ENCODE assay signal across 1 cellular context in the genomic region with DNA sequence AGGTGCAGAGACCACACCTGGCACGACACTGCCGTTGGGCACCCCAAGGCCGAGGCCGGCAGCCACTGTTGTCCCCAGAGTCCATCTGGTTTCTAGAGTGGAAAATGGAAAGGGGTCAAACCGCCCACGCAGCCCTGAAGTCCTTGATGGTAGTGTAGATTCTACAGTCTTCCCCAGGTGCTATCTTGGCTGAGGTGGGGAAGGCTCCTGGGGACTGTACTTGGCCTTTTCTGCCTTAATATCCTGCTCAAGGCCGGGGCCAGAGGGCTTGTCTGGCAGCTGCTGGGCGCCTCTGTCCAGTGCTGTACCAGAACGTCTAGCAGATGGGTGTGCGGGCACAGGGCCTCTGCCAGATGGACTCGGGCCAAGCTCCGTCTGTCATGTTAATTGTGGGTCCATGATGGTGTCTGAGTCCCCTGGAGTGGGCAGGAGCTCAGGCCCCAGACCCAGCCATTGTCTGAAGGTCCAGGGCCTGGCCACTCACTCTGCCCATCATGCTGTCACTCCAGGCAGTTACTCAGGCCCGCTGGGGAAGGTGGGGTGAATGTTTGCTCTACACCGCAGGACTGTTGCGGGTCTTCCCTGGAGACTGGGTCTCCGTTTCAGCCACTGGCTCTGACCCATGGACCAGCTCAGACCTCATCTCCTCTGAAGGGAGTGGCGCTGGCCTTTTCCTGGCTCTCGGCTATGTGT.
TF ChIP-seq lines count a peak whose summit lies in the region.

No MANE protein-coding gene starts in this region.

TF ChIP-seq in SK-N-SH treated with all-trans-retinoic acid at 6 μM for 48 hours, 23 proteins besides CTCF, POLR2A, EP300 and RAD21 (continued from another document):
- TF ChIP-seq, protein P1, sequence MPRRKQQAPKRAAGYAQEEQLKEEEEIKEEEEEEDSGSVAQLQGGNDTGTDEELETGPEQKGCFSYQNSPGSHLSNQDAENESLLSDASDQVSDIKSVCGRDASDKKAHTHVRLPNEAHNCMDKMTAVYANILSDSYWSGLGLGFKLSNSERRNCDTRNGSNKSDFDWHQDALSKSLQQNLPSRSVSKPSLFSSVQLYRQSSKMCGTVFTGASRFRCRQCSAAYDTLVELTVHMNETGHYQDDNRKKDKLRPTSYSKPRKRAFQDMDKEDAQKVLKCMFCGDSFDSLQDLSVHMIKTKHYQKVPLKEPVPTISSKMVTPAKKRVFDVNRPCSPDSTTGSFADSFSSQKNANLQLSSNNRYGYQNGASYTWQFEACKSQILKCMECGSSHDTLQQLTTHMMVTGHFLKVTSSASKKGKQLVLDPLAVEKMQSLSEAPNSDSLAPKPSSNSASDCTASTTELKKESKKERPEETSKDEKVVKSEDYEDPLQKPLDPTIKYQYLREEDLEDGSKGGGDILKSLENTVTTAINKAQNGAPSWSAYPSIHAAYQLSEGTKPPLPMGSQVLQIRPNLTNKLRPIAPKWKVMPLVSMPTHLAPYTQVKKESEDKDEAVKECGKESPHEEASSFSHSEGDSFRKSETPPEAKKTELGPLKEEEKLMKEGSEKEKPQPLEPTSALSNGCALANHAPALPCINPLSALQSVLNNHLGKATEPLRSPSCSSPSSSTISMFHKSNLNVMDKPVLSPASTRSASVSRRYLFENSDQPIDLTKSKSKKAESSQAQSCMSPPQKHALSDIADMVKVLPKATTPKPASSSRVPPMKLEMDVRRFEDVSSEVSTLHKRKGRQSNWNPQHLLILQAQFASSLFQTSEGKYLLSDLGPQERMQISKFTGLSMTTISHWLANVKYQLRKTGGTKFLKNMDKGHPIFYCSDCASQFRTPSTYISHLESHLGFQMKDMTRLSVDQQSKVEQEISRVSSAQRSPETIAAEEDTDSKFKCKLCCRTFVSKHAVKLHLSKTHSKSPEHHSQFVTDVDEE (CRISPR knock-in tag; IDR thresholded peaks at IDR 0.05): no peak
- TF ChIP-seq ZFP30 (CRISPR knock-in tag; IDR thresholded peaks at IDR 0.05) (no peak), ZFP3 (CRISPR knock-in tag; IDR thresholded peaks at IDR 0.05) (no peak), GLIS3 (CRISPR knock-in tag; IDR thresholded peaks at IDR 0.05) (no peak), RARB (CRISPR knock-in tag; IDR thresholded peaks at IDR 0.05) (no peak), PPARA (CRISPR knock-in tag; IDR thresholded peaks at IDR 0.05; ENCODE audit: borderline replicate concordance) (no peak), ZNF8 (CRISPR knock-in tag; IDR thresholded peaks at IDR 0.05) (no peak), TOX (CRISPR knock-in tag; IDR thresholded peaks at IDR 0.05; ENCODE audit: borderline replicate concordance) (no peak)
- TF ChIP-seq, protein P2, sequence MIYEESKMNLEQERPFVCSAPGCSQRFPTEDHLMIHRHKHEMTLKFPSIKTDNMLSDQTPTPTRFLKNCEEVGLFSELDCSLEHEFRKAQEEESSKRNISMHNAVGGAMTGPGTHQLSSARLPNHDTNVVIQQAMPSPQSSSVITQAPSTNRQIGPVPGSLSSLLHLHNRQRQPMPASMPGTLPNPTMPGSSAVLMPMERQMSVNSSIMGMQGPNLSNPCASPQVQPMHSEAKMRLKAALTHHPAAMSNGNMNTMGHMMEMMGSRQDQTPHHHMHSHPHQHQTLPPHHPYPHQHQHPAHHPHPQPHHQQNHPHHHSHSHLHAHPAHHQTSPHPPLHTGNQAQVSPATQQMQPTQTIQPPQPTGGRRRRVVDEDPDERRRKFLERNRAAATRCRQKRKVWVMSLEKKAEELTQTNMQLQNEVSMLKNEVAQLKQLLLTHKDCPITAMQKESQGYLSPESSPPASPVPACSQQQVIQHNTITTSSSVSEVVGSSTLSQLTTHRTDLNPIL (CRISPR knock-in tag; IDR thresholded peaks at IDR 0.05; ENCODE audit: low read depth): no peak
- TF ChIP-seq, protein P3, sequence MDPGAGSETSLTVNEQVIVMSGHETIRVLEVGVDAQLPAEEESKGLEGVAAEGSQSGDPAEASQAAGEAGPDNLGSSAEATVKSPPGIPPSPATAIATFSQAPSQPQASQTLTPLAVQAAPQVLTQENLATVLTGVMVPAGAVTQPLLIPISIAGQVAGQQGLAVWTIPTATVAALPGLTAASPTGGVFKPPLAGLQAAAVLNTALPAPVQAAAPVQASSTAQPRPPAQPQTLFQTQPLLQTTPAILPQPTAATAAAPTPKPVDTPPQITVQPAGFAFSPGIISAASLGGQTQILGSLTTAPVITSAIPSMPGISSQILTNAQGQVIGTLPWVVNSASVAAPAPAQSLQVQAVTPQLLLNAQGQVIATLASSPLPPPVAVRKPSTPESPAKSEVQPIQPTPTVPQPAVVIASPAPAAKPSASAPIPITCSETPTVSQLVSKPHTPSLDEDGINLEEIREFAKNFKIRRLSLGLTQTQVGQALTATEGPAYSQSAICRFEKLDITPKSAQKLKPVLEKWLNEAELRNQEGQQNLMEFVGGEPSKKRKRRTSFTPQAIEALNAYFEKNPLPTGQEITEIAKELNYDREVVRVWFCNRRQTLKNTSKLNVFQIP (CRISPR knock-in tag; IDR thresholded peaks at IDR 0.05; ENCODE audit: borderline replicate concordance, low read depth): no peak
